ENCODE assay signal across 1 cellular context in genomic region chr12:52402377-52402776, GRCh38.
A peak's percentile ranks its signal among the peaks of the same experiment; 100 is the strongest.
TF ChIP-seq lines count a peak whose summit lies in the region.

No MANE protein-coding gene starts in this region.

TF ChIP-seq in K562, 482 proteins besides CTCF, POLR2A, EP300 and RAD21:
- TF ChIP-seq HDAC8 (tag; IDR thresholded peaks at IDR 0.05): no peak
- TF ChIP-seq, protein P1, sequence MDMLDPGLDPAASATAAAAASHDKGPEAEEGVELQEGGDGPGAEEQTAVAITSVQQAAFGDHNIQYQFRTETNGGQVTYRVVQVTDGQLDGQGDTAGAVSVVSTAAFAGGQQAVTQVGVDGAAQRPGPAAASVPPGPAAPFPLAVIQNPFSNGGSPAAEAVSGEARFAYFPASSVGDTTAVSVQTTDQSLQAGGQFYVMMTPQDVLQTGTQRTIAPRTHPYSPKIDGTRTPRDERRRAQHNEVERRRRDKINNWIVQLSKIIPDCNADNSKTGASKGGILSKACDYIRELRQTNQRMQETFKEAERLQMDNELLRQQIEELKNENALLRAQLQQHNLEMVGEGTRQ (CRISPR knock-in tag; IDR thresholded peaks at IDR 0.05): no peak
- TF ChIP-seq HMG20B (CRISPR knock-in tag; IDR thresholded peaks at IDR 0.05): no peak
- no peak for TF ChIP-seq ZNF551 (CRISPR knock-in tag; IDR thresholded peaks at IDR 0.05)
- peak; percentile 87 for TF ChIP-seq ZFP36 (IDR thresholded peaks at IDR 0.05; ENCODE audit: low read depth, low read length, partially characterized antibody)
- no peak for TF ChIP-seq ZNF274 (IDR thresholded peaks at IDR 0.05; ENCODE audit: borderline replicate concordance, low read depth, low read length)
